15 cellular contexts compared by ENCODE assay signal in genomic region chr5:82405166-82405565, GRCh38.
DNase-seq lines count a peak whose midpoint lies in the region; ATAC-seq and TF ChIP-seq lines count a peak whose summit lies in the region.
"Had no signal": no experiment of that assay in that cellular context is flagged by ENCODE, and none has a peak within 500 bp of the region (broad histone marks: within the 10 kb centered on the region; RNA-seq: fewer than 3 reads in every experiment).

No MANE protein-coding gene starts in this region.

- peak overlapping the region; percentile 92 for H3K27ac ChIP-seq in AG04450 (ENCODE audit: low read depth, low read length)
- H3K27ac ChIP-seq in left lung, result peak overlapping the region; percentile 51 to 82
- H3K27ac ChIP-seq in uterus, result peak overlapping the region in 1 of 2 donors; percentile 17

- H3K9me3 ChIP-seq in AG04450 (ENCODE audit: control insufficient read depth, insufficient read depth, low read length), result peaks cover 3% of the 10 kb centered on the region; the same call in 1 of the 2 replicates
- H3K9me3 ChIP-seq in left lung, result peaks cover 0 to 17% of the 10 kb centered on the region in 2 donors
- H3K9me3 ChIP-seq in uterus, result no peaks in the 10 kb centered on the region
- H3K9me3 ChIP-seq: gastrocnemius medialis had no signal

- peak; percentile 5 for ATAC-seq in left lung
- ATAC-seq in activated CD8-positive, alpha-beta T cell treated with anti-CD3 and anti-CD28 coated beads for 36 hours, result no peak
- ATAC-seq in GM21528 (IDR thresholded peaks at IDR 0.05; ENCODE audit: low FRiP score, unreplicated experiment), result no peak
- ATAC-seq: gastrocnemius medialis, left colon had no signal

- POLR2A ChIA-PET in AG04450 (lab: Yijun Ruan, JAX), result interaction anchor here (0.9 kb wide), 1 partner anchor 13 kb away, joined by 4 read pairs; no protein-coding TSS in a partner anchor
- POLR2A ChIA-PET in activated CD8-positive, alpha-beta T cell treated with anti-CD3 and anti-CD28 coated beads for 36 hours (lab: Charles Lee), result no interaction called here

- intact Hi-C loops in left lung (cut with DNase I), result no loop called here
- intact Hi-C loops in activated CD8-positive, alpha-beta T cell treated with anti-CD3 and anti-CD28 coated beads for 36 hours (cut with micrococcal nuclease), result no loop called here
- intact Hi-C loops in uterus (cut with DNase I; ENCODE audit: low total_unique reads), result no loop called here

- peaks cover 0 to 4% of the 10 kb centered on the region in 2 donors for H3K4me1 ChIP-seq in left lung
- no peaks in the 10 kb centered on the region for H3K4me1 ChIP-seq in uterus
- H3K4me1 ChIP-seq: gastrocnemius medialis had no signal

- no peak overlapping the region for H3K27ac Mint-ChIP-seq in activated CD8-positive, alpha-beta T cell treated with anti-CD3 and anti-CD28 coated beads for 36 hours
- H3K27ac Mint-ChIP-seq: T-helper 1 cell treated with Interleukin-12 subunit alpha and Interleukin-12 subunit beta and Interleukin-4 antibody, amounts not matched to agents 30 μg/mL and 1 μg/mL, for 36 hours had no signal

- no peak for TF ChIP-seq CTCF in AG04450 (IDR thresholded peaks at IDR 0.05; ENCODE audit: low read depth, low read length)
- no peak for TF ChIP-seq CTCF in cardiac fibroblast (IDR thresholded peaks at IDR 0.05; ENCODE audit: low read depth, low read length)
- no peak for TF ChIP-seq CTCF in left lung (IDR thresholded peaks at IDR 0.05)
- no peak for TF ChIP-seq CTCF in activated CD8-positive, alpha-beta T cell treated with anti-CD3 and anti-CD28 coated beads for 36 hours (IDR thresholded peaks at IDR 0.05)
- TF ChIP-seq CTCF in uterus (IDR thresholded peaks at IDR 0.05), result no peak

- H3K4me3 Mint-ChIP-seq in activated CD8-positive, alpha-beta T cell treated with anti-CD3 and anti-CD28 coated beads for 36 hours, result no peak overlapping the region
- H3K4me3 Mint-ChIP-seq: neural crest cell; T-helper 1 cell treated with Interleukin-12 subunit alpha and Interleukin-12 subunit beta and Interleukin-4 antibody, amounts not matched to agents 30 μg/mL and 1 μg/mL, for 36 hours had no signal

- H3K36me3 ChIP-seq in left lung, result no peaks in the 10 kb centered on the region
- H3K36me3 ChIP-seq in uterus, result no peaks in the 10 kb centered on the region
- H3K36me3 ChIP-seq: gastrocnemius medialis had no signal

- no peak for TF ChIP-seq POLR2A in uterus (IDR thresholded peaks at IDR 0.05)

- H3K27me3 ChIP-seq in AG04450 (ENCODE audit: control insufficient read depth, insufficient read depth, low read length), result no peaks in the 10 kb centered on the region
- H3K27me3 ChIP-seq in left lung, result no peaks in the 10 kb centered on the region
- H3K27me3 ChIP-seq in uterus, result no peaks in the 10 kb centered on the region
- H3K27me3 ChIP-seq: gastrocnemius medialis had no signal

- H3K27me3 Mint-ChIP-seq in activated CD8-positive, alpha-beta T cell treated with anti-CD3 and anti-CD28 coated beads for 36 hours, result no peaks in the 10 kb centered on the region

- CTCF ChIA-PET in AG04450 (lab: Charles Lee), result no interaction called here
- CTCF ChIA-PET in activated CD8-positive, alpha-beta T cell treated with anti-CD3 and anti-CD28 coated beads for 36 hours (lab: Charles Lee), result no interaction called here

- peaks cover 4% of the 10 kb centered on the region for H3K9me3 Mint-ChIP-seq in activated CD8-positive, alpha-beta T cell treated with anti-CD3 and anti-CD28 coated beads for 36 hours

- DNase-seq in AG04450 (ENCODE audit: low read depth, low spot score) (no peak), M059J (ENCODE audit: low read depth) (peak; percentile 88), cardiac fibroblast (ENCODE audit: low read depth in 2 of 2) (peak; percentile 68 to 90), left lung (no peak), activated gamma-delta T cell (lab: John Stamatoyannopoulos, UW) (no peak), uterus (no peak)
- no peak for DNase-seq in activated CD8-positive, alpha-beta T cell treated with anti-CD3 and anti-CD28 coated beads for 36 hours
- DNase-seq: activated CD4-positive, alpha-beta T cell treated with anti-CD3 and anti-CD28 coated beads, Interleukin-2, amount 50 U/mL, for 1 hour; AML-193; gastrocnemius medialis; left colon; NCI-H2171 treated with DMSO at 0.1 percent for 48 hours had no signal

- no peaks in the 10 kb centered on the region for H3K36me3 Mint-ChIP-seq in activated CD8-positive, alpha-beta T cell treated with anti-CD3 and anti-CD28 coated beads for 36 hours (ENCODE audit: low read depth)

- no peaks in the 10 kb centered on the region for H3K4me1 Mint-ChIP-seq in activated CD8-positive, alpha-beta T cell treated with anti-CD3 and anti-CD28 coated beads for 36 hours (ENCODE audit: low read depth)

- H3K4me3 ChIP-seq in AG04450 (ENCODE audit: low read depth, low read length) (no peak overlapping the region), cardiac fibroblast (replicated peaks in 1 of 2; ENCODE audit: low read depth in 2 of 2, low read length in 2 of 2) (no peak overlapping the region), left lung (no peak overlapping the region), uterus (no peak overlapping the region)
- H3K4me3 ChIP-seq: gastrocnemius medialis had no signal

Comparison
In these comparisons a context has a peak if more than half of its experiments do, and no peak if none do; other contexts are left out.
1. DNase-seq: peak in M059J (single experiment) and cardiac fibroblast (2 of 2); none in AG04450 (single experiment), left lung (0 of 2), activated CD8-positive, alpha-beta T cell treated with anti-CD3 and anti-CD28 coated beads for 36 hours (single experiment), activated gamma-delta T cell (single experiment) and uterus (0 of 2).